In genomic region chr6:37615564-37616340, GRCh38 we compare ENCODE assay signal across 23 cellular contexts.
DNase-seq lines count a peak whose midpoint lies in the region; ATAC-seq, FAIRE-seq and TF ChIP-seq lines count a peak whose summit lies in the region.
"Had no signal": no experiment of that assay in that cellular context is flagged by ENCODE, and none has a peak within 500 bp of the region (broad histone marks: within the 10 kb centered on the region; RNA-seq: fewer than 3 reads in every experiment).

No MANE protein-coding gene starts in this region.

- TF ChIP-seq POLR2A in GM12878 (IDR thresholded peaks at IDR 0.05; ENCODE audit: low read depth, low read length): no peak

- intact Hi-C loops in GM12878 (cut with micrococcal nuclease; ENCODE audit: unreplicated experiment): no loop called here

- ATAC-seq in GM12878: peak; percentile 70
- no peak for ATAC-seq in activated naive CD4-positive, alpha-beta T cell treated with anti-CD3 and anti-CD28 coated beads, Interleukin-2, amount 50 U/mL, for 72 hours
- ATAC-seq: left lung; stimulated activated naive B cell treated with anti-CD40 and anti-IgM and Interleukin-4, amounts not matched to agents 10 μg/mL and 1 μg/mL and 100 μg/mL, for 72 hours had no signal

- no peak overlapping the region for H3K27ac ChIP-seq in GM12878 (ENCODE audit: control insufficient read depth, insufficient read depth)
- no peak overlapping the region for H3K27ac ChIP-seq in osteoblast (ENCODE audit: low read depth, low read length)
- H3K27ac ChIP-seq: left lung, ovary, SK-N-MC had no signal

- H3K9me3 ChIP-seq in GM12878 (replicated peaks; ENCODE audit: control insufficient read depth, insufficient read depth, low read length): no peaks in the 10 kb centered on the region
- H3K9me3 ChIP-seq in osteoblast (ENCODE audit: low read depth, low read length): no peaks in the 10 kb centered on the region
- H3K9me3 ChIP-seq: HAP-1, left lung, ovary had no signal

- WGBS in GM12878 (ENCODE audit: insufficient coverage, insufficient replicate concordance, low lambda C conversion rate, missing lambda C conversion rate): 53% methylated on average over 15 of the region's 15 CpGs

- H3K36me3 ChIP-seq in GM12878 (ENCODE audit: control insufficient read depth in 2 of 2, insufficient read depth in 2 of 2, low read length in 1 of 2) (no peaks in the 10 kb centered on the region), osteoblast (ENCODE audit: insufficient read depth, low read length) (no peaks in the 10 kb centered on the region)
- H3K36me3 ChIP-seq: HAP-1, left lung, ovary had no signal

- no peak for TF ChIP-seq RAD21 in GM12878 (IDR thresholded peaks at IDR 0.05; ENCODE audit: insufficient read depth, low read depth, low read length)

- H3K27ac Mint-ChIP-seq in activated naive CD4-positive, alpha-beta T cell treated with anti-CD3 and anti-CD28 coated beads, Interleukin-2, amount 50 U/mL, for 72 hours: no peak overlapping the region
- H3K27ac Mint-ChIP-seq: activated T-helper 2 cell treated with anti-CD3 and anti-CD28 coated beads, Interferon-gamma antibody, Interleukin-2, Interleukin-4, amounts not matched to agents 10 μg/mL and 5 μg/mL and 100 μg/mL, durations not matched to agents 14 hours and 24 hours and 36 hours; stimulated activated naive B cell treated with anti-CD40 and anti-IgM and Interleukin-4, amounts not matched to agents 10 μg/mL and 1 μg/mL and 100 μg/mL, for 72 hours; type B pancreatic cell had no signal

- SMC1A ChIA-PET in GM12878 (lab: Charles Lee; ENCODE audit: uncharacterized antibody, unreplicated experiment): no interaction called here

- FAIRE-seq in GM12878 (lab: Jason Lieb, UNC): no peak
- FAIRE-seq: TTC549 had no signal

- H3K79me2 ChIP-seq in GM12878 (ENCODE audit: control insufficient read depth, insufficient read depth, low read length) (no peaks in the 10 kb centered on the region), osteoblast (ENCODE audit: insufficient read depth, low read length) (no peaks in the 10 kb centered on the region)

- H4K20me1 ChIP-seq in GM12878 (ENCODE audit: control insufficient read depth, insufficient read depth) (no peaks in the 10 kb centered on the region), osteoblast (ENCODE audit: insufficient read depth, low read length) (no peaks in the 10 kb centered on the region)

- in situ Hi-C loops in GM12878 (cut with MboI): no loop called here

- H3K9me3 Mint-ChIP-seq in activated naive CD4-positive, alpha-beta T cell treated with anti-CD3 and anti-CD28 coated beads, Interleukin-2, amount 50 U/mL, for 72 hours: no peaks in the 10 kb centered on the region
- H3K9me3 Mint-ChIP-seq: activated T-helper 2 cell treated with anti-CD3 and anti-CD28 coated beads, Interferon-gamma antibody, Interleukin-2, Interleukin-4, amounts not matched to agents 10 μg/mL and 5 μg/mL and 100 μg/mL, durations not matched to agents 14 hours and 24 hours and 36 hours; CD4-positive, CD25-positive, alpha-beta regulatory T cell; stimulated activated naive B cell treated with anti-CD40 and anti-IgM and Interleukin-4, amounts not matched to agents 10 μg/mL and 1 μg/mL and 100 μg/mL, for 72 hours; type B pancreatic cell had no signal

- no peak overlapping the region for H3K9ac ChIP-seq in GM12878 (ENCODE audit: control insufficient read depth, insufficient read depth, low read length)

- RAD21 ChIA-PET in GM12878 (lab: Charles Lee; ENCODE audit: unreplicated experiment): no interaction called here

- POLR2A ChIA-PET in GM12878 (lab: Charles Lee): no interaction called here

- TF ChIP-seq CTCF in GM12878 (IDR thresholded peaks at IDR 0.05 in 2 of 3, conservative IDR thresholded peaks at IDR 0.05 in 1 of 3; ENCODE audit: control insufficient read depth in 2 of 3, extremely low read depth in 1 of 3, insufficient read depth in 1 of 3, low read depth in 3 of 3, low read length in 3 of 3): no peak
- TF ChIP-seq CTCF in osteoblast (IDR thresholded peaks at IDR 0.05; ENCODE audit: extremely low read depth, low read depth, low read length): no peak

- no peak for TF ChIP-seq EP300 in GM12878 (IDR thresholded peaks at IDR 0.05; ENCODE audit: borderline replicate concordance in 1 of 2, control insufficient read depth in 1 of 2, low read depth in 2 of 2, low read length in 2 of 2)

- no peak overlapping the region for H2AFZ ChIP-seq in GM12878 (ENCODE audit: control insufficient read depth, low read depth, low read length)
- H2AFZ ChIP-seq in osteoblast (ENCODE audit: low read length): peak overlapping the region; percentile 61

- H3K4me2 ChIP-seq in GM12878 (ENCODE audit: control insufficient read depth, insufficient read depth) (no peak overlapping the region), osteoblast (ENCODE audit: insufficient read depth, low read length) (no peak overlapping the region)

- no peak overlapping the region for H3K4me3 ChIP-seq in GM12878
- no peak overlapping the region for H3K4me3 ChIP-seq in osteoblast (ENCODE audit: insufficient read depth, low read length)
- H3K4me3 ChIP-seq: HAP-1, left lung, ovary, SK-N-MC, skin epidermis had no signal

- peak; percentile 15 for DNase-seq in NK-92 treated with Interleukin-12 subunit alpha and Interleukin-12 subunit beta, amount 100 ng/mL, for 24 hours (lab: John Stamatoyannopoulos, UW)
- no peak for DNase-seq in NK-92 (lab: John Stamatoyannopoulos, UW; ENCODE audit: unreplicated experiment)
- peak; percentile 73 for DNase-seq in NCI-H69 (lab: John Stamatoyannopoulos, UW)
- no peak for DNase-seq in GM12878 (ENCODE audit: low read depth, low spot score)
- no peak for DNase-seq in osteoblast (ENCODE audit: insufficient read length, low spot score, missing footprints)
- DNase-seq in SHP77 treated with DMSO at 0.1 percent for 48 hours (lab: John Stamatoyannopoulos, UW): no peak
- no peak for DNase-seq in NCI-H446 treated with DMSO at 0.1 percent for 48 hours (lab: John Stamatoyannopoulos, UW)
- no peak for DNase-seq in activated naive CD4-positive, alpha-beta T cell treated with anti-CD3 and anti-CD28 coated beads, Interleukin-2, amount 50 U/mL, for 72 hours (ENCODE audit: low spot score in 2 of 2)
- DNase-seq: 8988T; activated CD8-positive, alpha-beta memory T cell treated with anti-CD3 and anti-CD28 coated beads for 24 hours; CD4-positive, CD25-positive, alpha-beta regulatory T cell; DMS79 treated with DMSO at 0.1 percent for 48 hours; left lung; NCI-H1092 treated with DMSO at 0.1 percent for 48 hours; ovary; stimulated activated naive B cell treated with anti-CD40 and anti-IgM and Interleukin-4, amounts not matched to agents 10 μg/mL and 1 μg/mL and 100 μg/mL, for 72 hours had no signal

- no TSS peak for BruUV-seq in GM12878 (replicated peaks; lab: Mats Ljungman, UMichigan)

- H3K4me1 ChIP-seq in GM12878 (ENCODE audit: control insufficient read depth, insufficient read depth, low read length) (no peaks in the 10 kb centered on the region; the same call in 1 of the 2 replicates), osteoblast (ENCODE audit: insufficient read depth, low read length) (peaks cover 14% of the 10 kb centered on the region)
- H3K4me1 ChIP-seq: HAP-1, left lung had no signal

- H3K36me3 Mint-ChIP-seq in activated naive CD4-positive, alpha-beta T cell treated with anti-CD3 and anti-CD28 coated beads, Interleukin-2, amount 50 U/mL, for 72 hours: no peaks in the 10 kb centered on the region
- H3K36me3 Mint-ChIP-seq: brain; CD4-positive, CD25-positive, alpha-beta regulatory T cell; stimulated activated naive B cell treated with anti-CD40 and anti-IgM and Interleukin-4, amounts not matched to agents 10 μg/mL and 1 μg/mL and 100 μg/mL, for 72 hours; type B pancreatic cell had no signal

- CTCF ChIA-PET in GM12878 (lab: Yijun Ruan, JAX): interaction anchor here (0.6 kb wide), 1 partner anchor 224 kb away, joined by 4 read pairs; no protein-coding TSS in a partner anchor

- no peaks in the 10 kb centered on the region for H3K27me3 ChIP-seq in GM12878 (replicated peaks in 1 of 2; ENCODE audit: control insufficient read depth in 2 of 2, insufficient read depth in 2 of 2, low read length in 1 of 2)
- peaks cover 2% of the 10 kb centered on the region for H3K27me3 ChIP-seq in osteoblast (ENCODE audit: insufficient read depth, low read length)
- H3K27me3 ChIP-seq: ovary had no signal

TF ChIP-seq in GM12878, 131 proteins besides CTCF, POLR2A, EP300 and RAD21 (continues in another document):
- TF ChIP-seq ATF2 (IDR thresholded peaks at IDR 0.05; ENCODE audit: low read length) (no peak), TCF12 (IDR thresholded peaks at IDR 0.05; ENCODE audit: low read depth, low read length) (no peak), JUNB (IDR thresholded peaks at IDR 0.05) (no peak), HDGF (IDR thresholded peaks at IDR 0.05) (no peak), TCF3 (IDR thresholded peaks at IDR 0.05; ENCODE audit: borderline replicate concordance, insufficient read depth, low read depth, low read length) (no peak), POLR2AphosphoS5 (IDR thresholded peaks at IDR 0.05; ENCODE audit: low read length) (no peak), SMC3 (IDR thresholded peaks at IDR 0.05; ENCODE audit: borderline replicate concordance, low read length) (no peak)

Comparison
In these comparisons a context has a peak if more than half of its experiments do, and no peak if none do; other contexts are left out.
1. DNase-seq: peak in NK-92 treated with Interleukin-12 subunit alpha and Interleukin-12 subunit beta, amount 100 ng/mL, for 24 hours (single experiment) and NCI-H69 (single experiment); none in NK-92 (single experiment), GM12878 (single experiment), osteoblast (single experiment), SHP77 treated with DMSO at 0.1 percent for 48 hours (single experiment), NCI-H446 treated with DMSO at 0.1 percent for 48 hours (single experiment) and activated naive CD4-positive, alpha-beta T cell treated with anti-CD3 and anti-CD28 coated beads, Interleukin-2, amount 50 U/mL, for 72 hours (0 of 2).